11 cellular contexts compared by ENCODE assay signal in genomic region chr6:164345856-164346496, GRCh38.
"Had no signal": no experiment of that assay in that cellular context is flagged by ENCODE, and none has a peak within 500 bp of the region (broad histone marks: within the 10 kb centered on the region; RNA-seq: fewer than 3 reads in every experiment).

No MANE protein-coding gene starts in this region.

- H3K36me3 ChIP-seq: ascending aorta, left lung, spleen, transverse colon had no signal

- DNase-seq: activated CD4-positive, alpha-beta memory T cell treated with anti-CD3 and anti-CD28 coated beads for 36 hours; activated CD4-positive, alpha-beta T cell treated with anti-CD3 and anti-CD28 coated beads for 1 hour; activated naive CD8-positive, alpha-beta T cell treated with anti-CD3 and anti-CD28 coated beads, Interleukin-2, amount 10 ng/mL, durations not matched to agents 7 days and 5 days; central memory CD4-positive, alpha-beta T cell; hippocampal formation; left lung; spleen; stimulated activated CD4-positive, alpha-beta T cell treated with anti-CD3 and anti-CD28 coated beads, Interleukin-1b, Interleukin-23, amount 100 ng/mL, for 48 hours; transverse colon had no signal

- H3K4me3 ChIP-seq: ascending aorta, left lung, spleen, transverse colon had no signal

- H3K27ac ChIP-seq: ascending aorta, left lung, spleen, transverse colon had no signal

- H3K9me3 ChIP-seq: ascending aorta, left lung, transverse colon had no signal

- H3K4me1 ChIP-seq: ascending aorta, left lung, spleen, transverse colon had no signal

- ATAC-seq: left lung; stimulated activated memory B cell treated with anti-CD40 and anti-IgM and Interleukin-4, amounts not matched to agents 10 μg/mL and 1 μg/mL and 100 μg/mL, for 72 hours had no signal

- H3K27me3 ChIP-seq: ascending aorta, left lung, spleen, transverse colon had no signal
